In genomic region chr14:26204954-26205479, GRCh38 we compare ENCODE assay signal across 10 cellular contexts.
A peak's percentile ranks its signal among the peaks of the same experiment; 100 is the strongest.
DNase-seq lines count a peak whose midpoint lies in the region; ATAC-seq and TF ChIP-seq lines count a peak whose summit lies in the region.
"Had no signal": no experiment of that assay in that cellular context is flagged by ENCODE, and none has a peak within 500 bp of the region (broad histone marks: within the 10 kb centered on the region; RNA-seq: fewer than 3 reads in every experiment).

No MANE protein-coding gene starts in this region.

- DNase-seq in SHP77 (lab: John Stamatoyannopoulos, UW) (peak; percentile 38 to 59), SHP77 treated with DMSO at 0.1 percent for 48 hours (lab: John Stamatoyannopoulos, UW) (no peak), fibroblast of lung (ENCODE audit: low read depth in 2 of 2) (peak; percentile 14 to 30), mesothelial cell of epicardium (ENCODE audit: low spot score in 2 of 2, unreplicated experiment in 2 of 2) (peak in 1 of 2 experiments; percentile 39), upper lobe of right lung (no peak), SIG-M5 (lab: John Stamatoyannopoulos, UW) (no peak), NCI-H2107 treated with DMSO at 0.1 percent for 48 hours (lab: John Stamatoyannopoulos, UW; ENCODE audit: unreplicated experiment) (no peak)
- DNase-seq in activated CD4-positive, alpha-beta memory T cell treated with anti-CD3 and anti-CD28 coated beads, Interleukin-2, amount 10 ng/mL, durations not matched to agents 7 days and 5 days: no peak
- DNase-seq: activated B cell treated with CpG ODN at 0.5 μM for 24 hours had no signal

- peak overlapping the region; percentile 44 for H2AFZ ChIP-seq in fibroblast of lung (ENCODE audit: low read length)

- CTCF ChIA-PET in activated CD4-positive, alpha-beta memory T cell treated with anti-CD3 and anti-CD28 coated beads, Interleukin-2, amount 10 ng/mL, durations not matched to agents 7 days and 5 days (lab: Charles Lee): no interaction called here

- H3K4me3 ChIP-seq in fibroblast of lung (replicated peaks in 1 of 4; ENCODE audit: control extremely low read depth in 1 of 4, insufficient read depth in 1 of 4, low read depth in 3 of 4, low read length in 4 of 4) (peak overlapping the region; percentile 35 to 62 (median 46)), upper lobe of right lung (peak overlapping the region; percentile 30)
- H3K4me3 ChIP-seq: K562 had no signal

- H3K36me3 ChIP-seq in fibroblast of lung (ENCODE audit: control insufficient read depth, insufficient read depth, low read length): no peaks in the 10 kb centered on the region
- no peaks in the 10 kb centered on the region for H3K36me3 ChIP-seq in upper lobe of right lung

- H4K20me1 ChIP-seq in fibroblast of lung (ENCODE audit: control insufficient read depth, extremely low read depth, insufficient read depth, low read length): no peaks in the 10 kb centered on the region

- peaks cover 64% of the 10 kb centered on the region for H3K27me3 Mint-ChIP-seq in mesothelial cell of epicardium (ENCODE audit: low read depth)
- H3K27me3 Mint-ChIP-seq in activated CD4-positive, alpha-beta memory T cell treated with anti-CD3 and anti-CD28 coated beads, Interleukin-2, amount 10 ng/mL, durations not matched to agents 7 days and 5 days: peaks cover 3% of the 10 kb centered on the region

- no peaks in the 10 kb centered on the region for H3K79me2 ChIP-seq in fibroblast of lung (ENCODE audit: control insufficient read depth, insufficient read depth, low read length)

- peak overlapping the region; percentile 80 for H3K4me2 ChIP-seq in fibroblast of lung (ENCODE audit: extremely low read depth, insufficient read depth, low read length)

- no peaks in the 10 kb centered on the region for H3K9me3 Mint-ChIP-seq in mesothelial cell of epicardium
- peaks cover 8% of the 10 kb centered on the region for H3K9me3 Mint-ChIP-seq in activated CD4-positive, alpha-beta memory T cell treated with anti-CD3 and anti-CD28 coated beads, Interleukin-2, amount 10 ng/mL, durations not matched to agents 7 days and 5 days

- H3K9me3 ChIP-seq in fibroblast of lung (ENCODE audit: control insufficient read depth, insufficient read depth, low read depth, low read length): no peaks in the 10 kb centered on the region
- no peaks in the 10 kb centered on the region for H3K9me3 ChIP-seq in upper lobe of right lung

- H3K4me1 ChIP-seq in fibroblast of lung (ENCODE audit: control insufficient read depth, extremely low read depth, insufficient read depth, low read length) (no peaks in the 10 kb centered on the region), upper lobe of right lung (no peaks in the 10 kb centered on the region)

- POLR2A ChIA-PET in activated CD4-positive, alpha-beta memory T cell treated with anti-CD3 and anti-CD28 coated beads, Interleukin-2, amount 10 ng/mL, durations not matched to agents 7 days and 5 days (lab: Charles Lee): no interaction called here

- H3K27ac ChIP-seq in fibroblast of lung (ENCODE audit: insufficient read depth, low read length) (no peak overlapping the region), upper lobe of right lung (no peak overlapping the region)

- H3K4me3 Mint-ChIP-seq in mesothelial cell of epicardium: peak overlapping the region; percentile 80
- H3K4me3 Mint-ChIP-seq in activated CD4-positive, alpha-beta memory T cell treated with anti-CD3 and anti-CD28 coated beads, Interleukin-2, amount 10 ng/mL, durations not matched to agents 7 days and 5 days: no peak overlapping the region
- H3K4me3 Mint-ChIP-seq: activated B cell treated with CpG ODN at 0.5 μM for 24 hours had no signal

- H3K27me3 ChIP-seq in fibroblast of lung (ENCODE audit: control insufficient read depth, insufficient read depth, low read length) (no peaks in the 10 kb centered on the region), upper lobe of right lung (peaks cover 12% of the 10 kb centered on the region)

- no peak overlapping the region for H3K9ac ChIP-seq in fibroblast of lung (ENCODE audit: insufficient read depth, low read length)

- ATAC-seq in upper lobe of right lung: no peak
- ATAC-seq: K562 had no signal

- H3K4me1 Mint-ChIP-seq in mesothelial cell of epicardium: peaks cover 5% of the 10 kb centered on the region
- H3K4me1 Mint-ChIP-seq in activated CD4-positive, alpha-beta memory T cell treated with anti-CD3 and anti-CD28 coated beads, Interleukin-2, amount 10 ng/mL, durations not matched to agents 7 days and 5 days: no peaks in the 10 kb centered on the region
- H3K4me1 Mint-ChIP-seq: activated B cell treated with CpG ODN at 0.5 μM for 24 hours had no signal

- intact Hi-C loops in upper lobe of right lung (cut with DNase I): no loop called here

- peak overlapping the region; percentile 61 for H3K27ac Mint-ChIP-seq in mesothelial cell of epicardium
- H3K27ac Mint-ChIP-seq in activated CD4-positive, alpha-beta memory T cell treated with anti-CD3 and anti-CD28 coated beads, Interleukin-2, amount 10 ng/mL, durations not matched to agents 7 days and 5 days: no peak overlapping the region
- H3K27ac Mint-ChIP-seq: activated B cell treated with CpG ODN at 0.5 μM for 24 hours had no signal

- TF ChIP-seq CTCF in fibroblast of lung (conservative IDR thresholded peaks at IDR 0.05 in 1 of 2, IDR thresholded peaks at IDR 0.05 in 1 of 2; ENCODE audit: low read depth in 1 of 2, low read length in 2 of 2): no peak
- no peak for TF ChIP-seq CTCF in mesothelial cell of epicardium (IDR thresholded peaks at IDR 0.05; ENCODE audit: unreplicated experiment)
- TF ChIP-seq CTCF in upper lobe of right lung (IDR thresholded peaks at IDR 0.05): no peak

- no peaks in the 10 kb centered on the region for H3K36me3 Mint-ChIP-seq in mesothelial cell of epicardium
- no peaks in the 10 kb centered on the region for H3K36me3 Mint-ChIP-seq in activated CD4-positive, alpha-beta memory T cell treated with anti-CD3 and anti-CD28 coated beads, Interleukin-2, amount 10 ng/mL, durations not matched to agents 7 days and 5 days (ENCODE audit: low read depth)

Comparison
In these comparisons a context has a peak if more than half of its experiments do, and no peak if none do; other contexts are left out.
1. DNase-seq: peak in SHP77 (2 of 2) and fibroblast of lung (2 of 2); none in SHP77 treated with DMSO at 0.1 percent for 48 hours (single experiment), upper lobe of right lung (single experiment), SIG-M5 (single experiment), activated CD4-positive, alpha-beta memory T cell treated with anti-CD3 and anti-CD28 coated beads, Interleukin-2, amount 10 ng/mL, durations not matched to agents 7 days and 5 days (single experiment) and NCI-H2107 treated with DMSO at 0.1 percent for 48 hours (single experiment).